Comparison of ENCODE assay signal across 12 cellular contexts in the genomic region with DNA sequence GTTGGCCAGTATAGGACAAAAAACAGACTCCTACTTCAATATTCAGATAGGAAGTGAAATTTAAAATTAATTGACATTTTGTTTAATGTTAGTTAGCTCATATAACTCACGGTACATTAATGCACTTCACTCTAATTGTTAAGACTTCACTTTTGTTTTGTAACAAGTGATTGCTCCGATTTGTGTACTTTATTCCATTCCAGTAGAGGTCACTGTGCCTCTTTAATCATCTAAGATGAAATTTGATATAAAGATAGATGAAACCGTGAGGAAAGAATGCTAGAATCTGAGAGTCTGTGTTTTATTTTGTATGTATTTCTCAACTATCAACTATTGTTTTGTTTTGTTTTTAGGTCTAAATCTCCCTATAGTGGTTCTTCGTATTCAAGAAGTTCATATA. TPM values are rescaled to one million over a fixed set of nuclear protein-coding genes. Genes with fewer than 3 reads are reported as not detected.
DNase-seq lines count a peak whose midpoint lies in the region; ATAC-seq and TF ChIP-seq lines count a peak whose summit lies in the region.
"Had no signal": no experiment of that assay in that cellular context is flagged by ENCODE, and none has a peak within 500 bp of the region (broad histone marks: within the 10 kb centered on the region; RNA-seq: fewer than 3 reads in every experiment).

No MANE protein-coding gene starts in this region.

- H3K9me3 ChIP-seq in Panc1 (ENCODE audit: control insufficient read depth, insufficient read depth, low read depth, low read length) (no peaks in the 10 kb centered on the region), esophagus muscularis mucosa (no peaks in the 10 kb centered on the region)
- H3K9me3 ChIP-seq: SJCRH30 had no signal

- WGBS in esophagus muscularis mucosa = 49% methylated on average over 4 of the region's 4 CpGs

- no peak for TF ChIP-seq POLR2A in esophagus muscularis mucosa (IDR thresholded peaks at IDR 0.05; ENCODE audit: low read depth)

- peaks cover 72% of the 10 kb centered on the region for H3K36me3 ChIP-seq in Panc1 (ENCODE audit: control insufficient read depth, insufficient read depth, low read length)
- H3K36me3 ChIP-seq in esophagus muscularis mucosa = peaks cover 63 to 94% (median 90%) of the 10 kb centered on the region in 4 donors

- H3K27ac ChIP-seq in Panc1 (ENCODE audit: low read length) = no peak overlapping the region
- H3K27ac ChIP-seq in esophagus muscularis mucosa (replicated peaks in 1 of 4) = no peak overlapping the region
- H3K27ac ChIP-seq: SJCRH30 had no signal

- DNase-seq in NCI-H748 (lab: John Stamatoyannopoulos, UW; ENCODE audit: unreplicated experiment) = peak; percentile 1
- DNase-seq in NCI-H748 treated with DMSO at 0.1 percent for 48 hours (lab: John Stamatoyannopoulos, UW) = no peak
- DNase-seq in Panc1 (ENCODE audit: low read depth, low spot score) = no peak
- DNase-seq in esophagus muscularis mucosa (ENCODE audit: extremely low spot score) = no peak
- peak; percentile 11 for DNase-seq in stromal cell of bone marrow (ENCODE audit: low read depth)
- DNase-seq in CD1c-positive myeloid dendritic cell (ENCODE audit: extremely low spot score) = no peak
- DNase-seq in activated T-cell treated with anti-CD3 and anti-CD28 coated beads, Interleukin-2, amount 50 U/mL, for 1 hour = no peak
- DNase-seq in activated CD4-positive, CD25-positive, alpha-beta regulatory T cell treated with anti-CD3 and anti-CD28 coated beads, Interleukin-2, amount 50 U/mL, for 72 hours = no peak
- DNase-seq: CD4-positive, CD25-positive, alpha-beta regulatory T cell; effector memory CD4-positive, alpha-beta T cell; KG1 had no signal

- intact Hi-C loops in Panc1 (cut with micrococcal nuclease; ENCODE audit: unreplicated experiment) = no loop called here
- intact Hi-C loops in esophagus muscularis mucosa (cut with DNase I) = loop anchor here (5.0 kb wide), 2 partner anchors 229 to 249 kb away; no protein-coding TSS in a partner anchor

- POLR2A ChIA-PET in Panc1 (lab: Charles Lee) = no interaction called here

- H3K4me3 ChIP-seq in Panc1 (ENCODE audit: low read depth in 2 of 2, low read length in 2 of 2) (no peak overlapping the region), esophagus muscularis mucosa (no peak overlapping the region)
- H3K4me3 ChIP-seq: SJCRH30 had no signal

- no TSS peak for BruUV-seq in Panc1 (replicated peaks; lab: Mats Ljungman, UMichigan)

- in situ Hi-C loops in Panc1 (cut with HindIII; ENCODE audit: low pct_unique_long_range_greater_than_20kb, low sequenced_read_pairs) = no loop called here

- CTCF ChIA-PET in Panc1 (lab: Charles Lee) = no interaction called here

- H3K27me3 ChIP-seq in Panc1 (ENCODE audit: control insufficient read depth, insufficient read depth, low read length) = no peaks in the 10 kb centered on the region
- H3K27me3 ChIP-seq in esophagus muscularis mucosa = no peaks in the 10 kb centered on the region
- H3K27me3 ChIP-seq: SJCRH30 had no signal

- no peaks in the 10 kb centered on the region for H3K4me1 ChIP-seq in Panc1 (ENCODE audit: control insufficient read depth, insufficient read depth, low read length)
- no peaks in the 10 kb centered on the region for H3K4me1 ChIP-seq in esophagus muscularis mucosa
- H3K4me1 ChIP-seq: SJCRH30 had no signal

- ATAC-seq in Panc1 = no peak

- TF ChIP-seq CTCF in Panc1 (IDR thresholded peaks at IDR 0.05) (peak; percentile 35; the same call in 1 of the 2 replicates), esophagus muscularis mucosa (IDR thresholded peaks at IDR 0.05) (peak; percentile 27 to 38 (median 38))

- TF ChIP-seq EP300 in esophagus muscularis mucosa (IDR thresholded peaks at IDR 0.05) = no peak

RNA-seq across cellular contexts. Expression of a gene that starts 29.0 kb away (rescaled TPM):
- total RNA-seq in Panc1 (2021; ENCODE audit: unreplicated experiment) (42.7 TPM), esophagus muscularis mucosa (10 to 100 TPM; 45.7 to 89.0 (median 53.1) TPM)
- 17.2 TPM for polyA plus RNA-seq in Panc1 (2012; ENCODE audit: insufficient read length)

Comparison
In these comparisons a context has a peak if more than half of its experiments do, and no peak if none do; other contexts are left out.
1. DNase-seq: peak in NCI-H748 (single experiment) and stromal cell of bone marrow (single experiment); none in NCI-H748 treated with DMSO at 0.1 percent for 48 hours (single experiment), Panc1 (single experiment), esophagus muscularis mucosa (single experiment), CD1c-positive myeloid dendritic cell (single experiment), activated T-cell treated with anti-CD3 and anti-CD28 coated beads, Interleukin-2, amount 50 U/mL, for 1 hour (single experiment) and activated CD4-positive, CD25-positive, alpha-beta regulatory T cell treated with anti-CD3 and anti-CD28 coated beads, Interleukin-2, amount 50 U/mL, for 72 hours (single experiment).